18 cellular contexts compared by ENCODE assay signal in genomic region chr1:41449326-41449921, GRCh38. TPM values are rescaled to one million over a fixed set of nuclear protein-coding genes. Genes with fewer than 3 reads are reported as not detected.
A peak's percentile ranks its signal among the peaks of the same experiment; 100 is the strongest.
DNase-seq lines count a peak whose midpoint lies in the region; ATAC-seq and TF ChIP-seq lines count a peak whose summit lies in the region.
"Had no signal": no experiment of that assay in that cellular context is flagged by ENCODE, and none has a peak within 500 bp of the region (broad histone marks: within the 10 kb centered on the region; RNA-seq: fewer than 3 reads in every experiment).

No MANE protein-coding gene starts in this region.

- H2BK5ac ChIP-seq in mesendoderm (ENCODE audit: low read length) (no peak overlapping the region), trophoblast cell (ENCODE audit: low read depth, low read length, poor library complexity) (peak overlapping the region; percentile 85)

- no peak overlapping the region for H2BK15ac ChIP-seq in mesendoderm (replicated peaks; ENCODE audit: low read depth)

- no peak overlapping the region for H4K12ac ChIP-seq in trophoblast cell (ENCODE audit: low read depth, low read length)

- H4K91ac ChIP-seq in trophoblast cell (ENCODE audit: low read depth, low read length): peak overlapping the region; percentile 93

- no peak overlapping the region for H3K27ac ChIP-seq in PC-9
- H3K27ac ChIP-seq in mesendoderm (ENCODE audit: low read depth, low read length): no peak overlapping the region
- peak overlapping the region; percentile 82 for H3K27ac ChIP-seq in trophoblast cell (ENCODE audit: low read depth, low read length)
- no peak overlapping the region for H3K27ac ChIP-seq in uterus
- H3K27ac ChIP-seq: KMS-11 had no signal

- H3K36me3 ChIP-seq in PC-9 (ENCODE audit: low read depth): no peaks in the 10 kb centered on the region
- no peaks in the 10 kb centered on the region for H3K36me3 ChIP-seq in mesendoderm (ENCODE audit: control insufficient read depth, insufficient read depth, low read length)
- peaks cover 0 to 2% of the 10 kb centered on the region in 2 experiments for H3K36me3 ChIP-seq in trophoblast cell (ENCODE audit: control insufficient read depth in 1 of 2, insufficient read depth in 2 of 2, low read length in 2 of 2)
- H3K36me3 ChIP-seq in uterus: no peaks in the 10 kb centered on the region

- H3K4ac ChIP-seq in mesendoderm (ENCODE audit: low read depth, low read length) (no peak overlapping the region), trophoblast cell (ENCODE audit: low read depth, low read length) (peak overlapping the region; percentile 26)

- H3K14ac ChIP-seq in trophoblast cell (ENCODE audit: low read length): peak overlapping the region; percentile 71

- H3K9me3 ChIP-seq in PC-9 (ENCODE audit: insufficient read depth, low read depth): peaks cover 6% of the 10 kb centered on the region
- H3K9me3 ChIP-seq in trophoblast cell (ENCODE audit: insufficient read depth, low read depth, low read length): peaks cover 1% of the 10 kb centered on the region
- no peaks in the 10 kb centered on the region for H3K9me3 ChIP-seq in uterus

- no peak overlapping the region for H2AFZ ChIP-seq in PC-9
- H2AFZ ChIP-seq in trophoblast cell (ENCODE audit: insufficient read depth, low read length, poor library complexity): peak overlapping the region; percentile 38

- peak overlapping the region; percentile 91 for H2BK12ac ChIP-seq in trophoblast cell (ENCODE audit: low read length)

- no peak overlapping the region for H4K5ac ChIP-seq in mesendoderm (ENCODE audit: low read length)

- H3K27me3 ChIP-seq in PC-9 (ENCODE audit: insufficient read depth, low read depth) (no peaks in the 10 kb centered on the region), mesendoderm (ENCODE audit: insufficient read depth, low read length, poor library complexity) (no peaks in the 10 kb centered on the region), trophoblast cell (ENCODE audit: insufficient read depth, low read length) (no peaks in the 10 kb centered on the region), uterus (no peaks in the 10 kb centered on the region)
- H3K27me3 ChIP-seq: SJCRH30 had no signal

- H3K56ac ChIP-seq in mesendoderm (ENCODE audit: low read length): no peak overlapping the region

- peak; percentile 50 for DNase-seq in DMS79 treated with DMSO at 0.1 percent for 48 hours (lab: John Stamatoyannopoulos, UW)
- no peak for DNase-seq in DMS79 (lab: John Stamatoyannopoulos, UW)
- no peak for DNase-seq in PC-9
- DNase-seq in mesendoderm: peak; percentile 55
- DNase-seq in trophoblast cell: no peak
- DNase-seq in uterus: no peak
- DNase-seq in epidermal melanocyte (ENCODE audit: insufficient read length, low spot score): no peak
- DNase-seq: 8988T, Calu3, GDM1, NCI-H1417 treated with DMSO at 0.1 percent for 48 hours, NCI-H2029 treated with DMSO at 0.1 percent for 48 hours, RPMI8226 had no signal

- no peaks in the 10 kb centered on the region for H3K9me2 ChIP-seq in PC-9 (ENCODE audit: insufficient read depth)

- H3K79me2 ChIP-seq in PC-9 (ENCODE audit: low read depth) (no peaks in the 10 kb centered on the region), mesendoderm (ENCODE audit: control insufficient read depth, insufficient read depth, low read length) (no peaks in the 10 kb centered on the region), trophoblast cell (ENCODE audit: control insufficient read depth, insufficient read depth, low read length, poor library complexity) (peaks cover 8% of the 10 kb centered on the region)

- no peak for ATAC-seq in HG03095 (IDR thresholded peaks at IDR 0.05; ENCODE audit: unreplicated experiment)
- ATAC-seq: HepG2 had no signal

- no CpG with 5 or more reads among the region's 10 CpGs for WGBS in mesendoderm (ENCODE audit: extremely low coverage, insufficient coverage, low lambda C conversion rate)
- WGBS in trophoblast cell (ENCODE audit: extremely low coverage, insufficient coverage, insufficient read length): no CpG with 5 or more reads among the region's 10 CpGs

- H3K4me2 ChIP-seq in PC-9: 0 out of 2 replicates have a peak overlapping the region, but pooled peaks have one; percentile 34
- H3K4me2 ChIP-seq in mesendoderm (ENCODE audit: low read length): no peak overlapping the region
- peak overlapping the region; percentile 25 for H3K4me2 ChIP-seq in trophoblast cell (ENCODE audit: low read length)
- H3K4me2 ChIP-seq: KMS-11 had no signal

- H4K8ac ChIP-seq in mesendoderm (ENCODE audit: low read depth, low read length): no peak overlapping the region
- peak overlapping the region; percentile 70 for H4K8ac ChIP-seq in trophoblast cell (ENCODE audit: low read depth, low read length)

- H2BK120ac ChIP-seq in mesendoderm (ENCODE audit: low read depth, low read length) (no peak overlapping the region), trophoblast cell (ENCODE audit: insufficient read depth, low read length, poor library complexity) (peak overlapping the region; percentile 82)

- TF ChIP-seq POLR2A in uterus (IDR thresholded peaks at IDR 0.05): no peak

- TF ChIP-seq CTCF in PC-9 (conservative IDR thresholded peaks at IDR 0.05) (no peak), uterus (IDR thresholded peaks at IDR 0.05) (no peak)

- H3K79me1 ChIP-seq in mesendoderm (ENCODE audit: low read length) (no peaks in the 10 kb centered on the region), trophoblast cell (ENCODE audit: low read length) (peaks cover 59% of the 10 kb centered on the region)

- CTCF ChIA-PET in PC-9 (lab: Charles Lee): interaction anchor here (1.2 kb wide), 1 partner anchor 18 kb away, joined by 3 read pairs; no protein-coding TSS in a partner anchor

- no peaks in the 10 kb centered on the region for H4K20me1 ChIP-seq in PC-9 (ENCODE audit: insufficient read depth)

- POLR2A ChIA-PET in PC-9 (lab: Charles Lee; ENCODE audit: unreplicated experiment): no interaction called here

- intact Hi-C loops in PC-9 (cut with micrococcal nuclease; ENCODE audit: unreplicated experiment) (no loop called here), uterus (cut with DNase I; ENCODE audit: low total_unique reads) (no loop called here)

- H2AK5ac ChIP-seq in mesendoderm (ENCODE audit: low read length): no peak overlapping the region
- peak overlapping the region; percentile 87 for H2AK5ac ChIP-seq in trophoblast cell (ENCODE audit: low read length)

- H3F3A ChIP-seq in PC-9 (ENCODE audit: insufficient read depth, low read depth): peaks cover 10% of the 10 kb centered on the region

- H3K23ac ChIP-seq in mesendoderm (ENCODE audit: low read length) (no peak overlapping the region), trophoblast cell (ENCODE audit: low read length) (no peak overlapping the region)

- no TSS peak for BruUV-seq in PC-9 (replicated peaks; lab: Mats Ljungman, UMichigan)

- H3K4me1 ChIP-seq in PC-9 (replicated peaks; ENCODE audit: insufficient read depth): peaks cover 32% of the 10 kb centered on the region
- H3K4me1 ChIP-seq in mesendoderm (ENCODE audit: control insufficient read depth, low read depth, low read length): peaks cover 4% of the 10 kb centered on the region
- H3K4me1 ChIP-seq in trophoblast cell (ENCODE audit: control insufficient read depth in 1 of 2, insufficient read depth in 2 of 2, low read length in 2 of 2): peaks cover 51 to 56% of the 10 kb centered on the region in 2 experiments
- no peaks in the 10 kb centered on the region for H3K4me1 ChIP-seq in uterus

- no peak overlapping the region for H3K9ac ChIP-seq in mesendoderm (ENCODE audit: low read length)
- no peak overlapping the region for H3K9ac ChIP-seq in trophoblast cell (ENCODE audit: low read length)
- H3K9ac ChIP-seq: KMS-11 had no signal

- H3K4me3 ChIP-seq in PC-9: no peak overlapping the region
- H3K4me3 ChIP-seq in mesendoderm (ENCODE audit: low read length): no peak overlapping the region
- no peak overlapping the region for H3K4me3 ChIP-seq in trophoblast cell (ENCODE audit: low read depth, low read length)
- no peak overlapping the region for H3K4me3 ChIP-seq in uterus
- H3K4me3 ChIP-seq: SJCRH30 had no signal

- H3K18ac ChIP-seq in mesendoderm (ENCODE audit: low read length): no peak overlapping the region
- H3K18ac ChIP-seq in trophoblast cell (ENCODE audit: low read length): peak overlapping the region; percentile 16

RNA-seq across cellular contexts. Expression of gene EDN2, which starts 35.1 kb away (rescaled TPM):
- 0.43 and 0.48 TPM in 2 replicates for total RNA-seq in PC-9 (2021)
- 0.48 TPM for polyA plus RNA-seq in mesendoderm (2013, experiment 1 of 2)
- 0.48 TPM for polyA plus RNA-seq in mesendoderm (2013, experiment 2 of 2)
- 0.14 and 0.19 TPM in 2 replicates for polyA plus RNA-seq in trophoblast cell (2013)
- total RNA-seq in uterus: 1 to 10 TPM in 2 of 4 donors, not detected in 2; 1.6 to 3.7 TPM
- total RNA-seq: HepG2, OCI-LY7 had no signal
- polyA plus RNA-seq: HepG2 had no signal

Comparison
In these comparisons a context has a peak if more than half of its experiments do, and no peak if none do; other contexts are left out.
1. DNase-seq: peak in DMS79 treated with DMSO at 0.1 percent for 48 hours (single experiment) and mesendoderm (single experiment); none in DMS79 (single experiment), PC-9 (0 of 2), trophoblast cell (0 of 2), uterus (0 of 2) and epidermal melanocyte (single experiment).